Comparison of ENCODE assay signal across 31 cellular contexts in genomic region chr10:46312953-46313352, GRCh38. TPM values are rescaled to one million over a fixed set of nuclear protein-coding genes. Genes with fewer than 3 reads are reported as not detected.
"Had no signal": no experiment of that assay in that cellular context is flagged by ENCODE, and none has a peak within 500 bp of the region (broad histone marks: within the 10 kb centered on the region; RNA-seq: fewer than 3 reads in every experiment).

No MANE protein-coding gene starts in this region.

- H3K27ac Mint-ChIP-seq: activated CD4-positive, alpha-beta T cell treated with anti-CD3 and anti-CD28 coated beads, Interleukin-2, amount 10 ng/mL, durations not matched to agents 7 days and 5 days; activated CD8-positive, alpha-beta T cell treated with anti-CD3 and anti-CD28 coated beads for 36 hours; activated T-helper 17 cell treated with anti-CD3 and anti-CD28 coated beads, Interleukin-2, amount 50 U/mL, for 72 hours; mesothelial cell of epicardium; naive B cell; nephron progenitor cell; T-helper 17 cell had no signal

- H3K4me3 Mint-ChIP-seq: activated CD4-positive, alpha-beta T cell treated with anti-CD3 and anti-CD28 coated beads, Interleukin-2, amount 10 ng/mL, durations not matched to agents 7 days and 5 days; activated CD8-positive, alpha-beta T cell treated with anti-CD3 and anti-CD28 coated beads for 36 hours; activated T-cell treated with anti-CD3 and anti-CD28 coated beads, Interleukin-2, amount 50 U/mL, for 4 hours; activated T-helper 17 cell treated with anti-CD3 and anti-CD28 coated beads, Interleukin-2, amount 50 U/mL, for 72 hours; central memory CD8-positive, alpha-beta T cell; mesothelial cell of epicardium; naive B cell; nephron progenitor cell; T-helper 17 cell had no signal

- H3K9me3 Mint-ChIP-seq: activated CD4-positive, alpha-beta T cell treated with anti-CD3 and anti-CD28 coated beads, Interleukin-2, amount 10 ng/mL, durations not matched to agents 7 days and 5 days; activated CD8-positive, alpha-beta T cell treated with anti-CD3 and anti-CD28 coated beads for 36 hours; activated T-cell treated with anti-CD3 and anti-CD28 coated beads, Interleukin-2, amount 50 U/mL, for 4 hours; activated T-helper 17 cell treated with anti-CD3 and anti-CD28 coated beads, Interleukin-2, amount 50 U/mL, for 72 hours; central memory CD8-positive, alpha-beta T cell; mesothelial cell of epicardium; naive B cell; nephron progenitor cell had no signal

- H3K27me3 ChIP-seq: breast epithelium, esophagus squamous epithelium, heart right ventricle, left lung, spleen, transverse colon, uterus had no signal

- H3K4me1 Mint-ChIP-seq: activated CD4-positive, alpha-beta T cell treated with anti-CD3 and anti-CD28 coated beads, Interleukin-2, amount 10 ng/mL, durations not matched to agents 7 days and 5 days; activated T-helper 17 cell treated with anti-CD3 and anti-CD28 coated beads, Interleukin-2, amount 50 U/mL, for 72 hours; central memory CD8-positive, alpha-beta T cell; naive B cell had no signal

- H3K4me1 ChIP-seq: breast epithelium, left lung, spleen, transverse colon, uterus had no signal

- H3K27ac ChIP-seq: breast epithelium, esophagus squamous epithelium, heart right ventricle, left lung, spleen, transverse colon, uterus, WERI-Rb-1 had no signal

- DNase-seq: activated CD4-positive, alpha-beta T cell treated with anti-CD3 and anti-CD28 coated beads for 1 hour; activated CD4-positive, alpha-beta T cell treated with anti-CD3 and anti-CD28 coated beads, Interleukin-2, amount 10 ng/mL, durations not matched to agents 7 days and 5 days; activated CD8-positive, alpha-beta T cell treated with anti-CD3 and anti-CD28 coated beads for 36 hours; activated gamma-delta T cell treated with Interleukin-2 at 50 U/mL for 16 hours; activated naive CD4-positive, alpha-beta T cell treated with anti-CD3 and anti-CD28 coated beads, Interleukin-2, amount 50 U/mL, for 16 hours; activated T-cell treated with anti-CD3 and anti-CD28 coated beads, Interleukin-2, amount 50 U/mL, for 4 hours; dermis blood vessel endothelial cell; effector CD4-positive, alpha-beta T cell; esophagus squamous epithelium; foreskin melanocyte; heart right ventricle; kidney glomerular epithelial cell; left lung; naive B cell; nephron progenitor cell; nucleus accumbens; spleen; stimulated activated naive CD4-positive, alpha-beta T cell treated with Interleukin-2 at 50 U/mL for 16 hours; T-helper 17 cell; T1000; transverse colon; uterus; WERI-Rb-1 had no signal

- H3K9me3 ChIP-seq: breast epithelium, esophagus squamous epithelium, heart right ventricle, left lung, spleen, transverse colon, uterus had no signal

- H3K27me3 Mint-ChIP-seq: activated CD4-positive, alpha-beta T cell treated with anti-CD3 and anti-CD28 coated beads, Interleukin-2, amount 10 ng/mL, durations not matched to agents 7 days and 5 days; activated CD8-positive, alpha-beta T cell treated with anti-CD3 and anti-CD28 coated beads for 36 hours; activated T-helper 17 cell treated with anti-CD3 and anti-CD28 coated beads, Interleukin-2, amount 50 U/mL, for 72 hours; central memory CD8-positive, alpha-beta T cell had no signal

- ATAC-seq: activated CD8-positive, alpha-beta T cell treated with anti-CD3 and anti-CD28 coated beads for 36 hours; activated T-cell treated with anti-CD3 and anti-CD28 coated beads, Interleukin-2, amount 50 U/mL, for 4 hours; activated T-helper 17 cell treated with anti-CD3 and anti-CD28 coated beads, Interleukin-2, amount 50 U/mL, for 72 hours; heart right ventricle; left lung; right cardiac atrium; T-helper 17 cell had no signal

- H3K36me3 Mint-ChIP-seq: mesothelial cell of epicardium, naive B cell had no signal

- H3K36me3 ChIP-seq: breast epithelium, esophagus squamous epithelium, heart right ventricle, left lung, spleen, transverse colon, uterus, WERI-Rb-1 had no signal

- H3K4me3 ChIP-seq: breast epithelium, esophagus squamous epithelium, heart right ventricle, left lung, lung, spleen, transverse colon, uterus had no signal

RNA-seq across cellular contexts. Expression of gene ANTXRL, which starts 26.2 kb away (rescaled TPM):
- total RNA-seq: activated CD8-positive, alpha-beta T cell treated with anti-CD3 and anti-CD28 coated beads for 36 hours; activated T-cell treated with anti-CD3 and anti-CD28 coated beads, Interleukin-2, amount 50 U/mL, for 4 hours; activated T-helper 17 cell treated with anti-CD3 and anti-CD28 coated beads, Interleukin-2, amount 50 U/mL, for 72 hours; dermis blood vessel endothelial cell; esophagus squamous epithelium; glomerular endothelial cell; left lung; lung; mesothelial cell of epicardium; T-helper 17 cell; temporal lobe; transverse colon had no signal
- polyA plus RNA-seq: lung had no signal
